20 cellular contexts compared by ENCODE assay signal in genomic region chr6:140230282-140230681, GRCh38.
DNase-seq lines count a peak whose midpoint lies in the region; ATAC-seq and TF ChIP-seq lines count a peak whose summit lies in the region.
"Had no signal": no experiment of that assay in that cellular context is flagged by ENCODE, and none has a peak within 500 bp of the region (broad histone marks: within the 10 kb centered on the region; RNA-seq: fewer than 3 reads in every experiment).

No MANE protein-coding gene starts in this region.

- H3K9me3 ChIP-seq in lower lobe of right lung (no peaks in the 10 kb centered on the region), upper lobe of right lung (no peaks in the 10 kb centered on the region)
- H3K9me3 ChIP-seq: Caco-2, SJSA1 had no signal

- no peak for TF ChIP-seq CTCF in lower lobe of right lung (IDR thresholded peaks at IDR 0.05)
- no peak for TF ChIP-seq CTCF in upper lobe of right lung (IDR thresholded peaks at IDR 0.05)

- H3K27me3 ChIP-seq in lower lobe of right lung (ENCODE audit: low read depth) (no peaks in the 10 kb centered on the region), upper lobe of right lung (no peaks in the 10 kb centered on the region)
- H3K27me3 ChIP-seq: SJSA1 had no signal

- intact Hi-C loops in lower lobe of right lung (cut with DNase I) = no loop called here
- intact Hi-C loops in upper lobe of right lung (cut with DNase I) = no loop called here
- intact Hi-C loops in left cardiac atrium (cut with DNase I) = no loop called here

- H3K4me3 ChIP-seq in lower lobe of right lung = no peak overlapping the region
- H3K4me3 ChIP-seq in upper lobe of right lung = no peak overlapping the region
- H3K4me3 ChIP-seq: GM12878, GM23338, SJSA1 had no signal

- H3K36me3 ChIP-seq in lower lobe of right lung (no peaks in the 10 kb centered on the region), upper lobe of right lung (no peaks in the 10 kb centered on the region)
- H3K36me3 ChIP-seq: SJSA1 had no signal

- H3K4me1 ChIP-seq in lower lobe of right lung = no peaks in the 10 kb centered on the region
- H3K4me1 ChIP-seq in upper lobe of right lung = no peaks in the 10 kb centered on the region
- H3K4me1 ChIP-seq: Caco-2, SJSA1 had no signal

- H3K27ac ChIP-seq in lower lobe of right lung (no peak overlapping the region), upper lobe of right lung (no peak overlapping the region)
- H3K27ac ChIP-seq: RWPE1, SJSA1 had no signal

- ATAC-seq in lower lobe of right lung = peak; percentile 70 to 81
- peak; percentile 84 for ATAC-seq in upper lobe of right lung
- no peak for ATAC-seq in left cardiac atrium
- no peak for ATAC-seq in HG03378 (IDR thresholded peaks at IDR 0.05; ENCODE audit: unreplicated experiment)
- ATAC-seq: GM12878, GM23338 had no signal

- DNase-seq in HT-29 (ENCODE audit: low spot score) (peak; percentile 68), NCI-H510A treated with DMSO at 0.1 percent for 48 hours (lab: John Stamatoyannopoulos, UW) (peak; percentile 26), lower lobe of right lung (peak; percentile 66), upper lobe of right lung (peak; percentile 71), left cardiac atrium (no peak), OCI-M1 (lab: John Stamatoyannopoulos, UW) (no peak)
- DNase-seq: CD4-positive, CD25-positive, alpha-beta regulatory T cell; DMS79 treated with DMSO at 0.1 percent for 48 hours; KG1; NCI-H1048; NCI-H1694 treated with DMSO at 0.1 percent for 48 hours; NCI-H345; NCI-H69; NK-92 treated with Interleukin-12 subunit alpha and Interleukin-12 subunit beta, amount 100 ng/mL, for 24 hours had no signal

Comparison
In these comparisons a context has a peak if more than half of its experiments do, and no peak if none do; other contexts are left out.
1. DNase-seq: peak in HT-29 (single experiment), NCI-H510A treated with DMSO at 0.1 percent for 48 hours (single experiment), lower lobe of right lung (single experiment) and upper lobe of right lung (single experiment); none in left cardiac atrium (single experiment) and OCI-M1 (single experiment).
2. ATAC-seq: peak in lower lobe of right lung (2 of 2) and upper lobe of right lung (single experiment); none in left cardiac atrium (0 of 2) and HG03378 (single experiment).